In the genomic region with DNA sequence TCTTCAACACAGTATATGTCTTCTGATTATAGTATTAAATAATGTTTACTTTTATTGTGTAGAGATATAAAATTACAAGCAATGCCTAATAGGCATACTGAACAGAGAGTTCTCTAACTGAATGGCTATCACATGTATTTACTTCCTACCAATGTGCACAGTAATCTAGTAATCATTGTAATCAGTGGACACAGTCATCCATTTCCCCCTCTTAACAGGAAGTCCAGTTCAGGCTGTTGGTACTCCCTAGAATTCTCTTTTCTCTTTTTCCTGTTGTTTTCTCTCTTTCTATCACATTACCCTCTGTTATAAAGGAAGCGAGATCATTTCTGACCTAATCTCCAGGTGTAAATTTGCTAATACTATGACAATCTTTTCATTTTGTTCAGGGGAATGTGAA, we compare ENCODE assay signal across 19 cellular contexts.
DNase-seq lines count a peak whose midpoint lies in the region; ATAC-seq, FAIRE-seq and TF ChIP-seq lines count a peak whose summit lies in the region.
"Had no signal": no experiment of that assay in that cellular context is flagged by ENCODE, and none has a peak within 500 bp of the region (broad histone marks: within the 10 kb centered on the region; RNA-seq: fewer than 3 reads in every experiment).

No MANE protein-coding gene starts in this region.

- ATAC-seq in RWPE2 (ENCODE audit: low read depth) (no peak), omental fat pad (ENCODE audit: low FRiP score) (no peak), natural killer cell (no peak)
- ATAC-seq: K562, Right ventricle myocardium inferior had no signal

- H3K27me3 Mint-ChIP-seq in natural killer cell (ENCODE audit: low read depth in 2 of 2) = no peaks in the 10 kb centered on the region
- H3K27me3 Mint-ChIP-seq: CD4-positive, alpha-beta memory T cell had no signal

- no peak for TF ChIP-seq POLR2A in H54 (IDR thresholded peaks at IDR 0.05; ENCODE audit: low read depth, low read length)

- no peak overlapping the region for H3K9ac ChIP-seq in keratinocyte (ENCODE audit: control insufficient read depth, extremely low read depth, insufficient read depth, low read length)

- no peak overlapping the region for H3K27ac Mint-ChIP-seq in natural killer cell
- H3K27ac Mint-ChIP-seq: CD4-positive, alpha-beta memory T cell had no signal

- FAIRE-seq in H54 (lab: Jason Lieb, UNC) = peak; percentile 6
- FAIRE-seq in keratinocyte (lab: Jason Lieb, UNC) = peak; percentile 26
- FAIRE-seq: D721Med, K562 had no signal

- no peak overlapping the region for H3K4me3 Mint-ChIP-seq in natural killer cell
- H3K4me3 Mint-ChIP-seq: CD4-positive, alpha-beta memory T cell had no signal

- H3K9me3 ChIP-seq in RWPE2 (ENCODE audit: severe bottlenecking) = no peaks in the 10 kb centered on the region
- H3K9me3 ChIP-seq in keratinocyte (ENCODE audit: control insufficient read depth, low read depth, low read length) = no peaks in the 10 kb centered on the region
- H3K9me3 ChIP-seq: BE2C had no signal

- dilution Hi-C loops in keratinocyte (cut with MboI; ENCODE audit: extremely low pct_ligation_motif_present, low sequenced_read_pairs) = no loop called here

- H3K79me2 ChIP-seq in keratinocyte (ENCODE audit: control insufficient read depth, insufficient read depth, low read length) = no peaks in the 10 kb centered on the region

- peak overlapping the region; percentile 100 for H3K27ac ChIP-seq in RWPE2 (ENCODE audit: poor library complexity, severe bottlenecking)
- H3K27ac ChIP-seq in keratinocyte (ENCODE audit: control insufficient read depth, insufficient read depth, low read length) = peak overlapping the region; percentile 30

- no peaks in the 10 kb centered on the region for H3K9me1 ChIP-seq in keratinocyte (ENCODE audit: control insufficient read depth, extremely low read depth, insufficient read depth, low read length)

- H3K4me1 ChIP-seq in RWPE2 (ENCODE audit: insufficient read depth, poor library complexity, severe bottlenecking) (peaks cover 47% of the 10 kb centered on the region), keratinocyte (ENCODE audit: control insufficient read depth, extremely low read depth, insufficient read depth, low read length) (peaks cover 47% of the 10 kb centered on the region)

- peak overlapping the region; percentile 82 for H2AFZ ChIP-seq in keratinocyte (ENCODE audit: control insufficient read depth, low read length)

- H4K20me1 ChIP-seq in keratinocyte (ENCODE audit: control insufficient read depth, extremely low read depth, insufficient read depth, low read length) = no peaks in the 10 kb centered on the region

- peaks cover 2 to 11% of the 10 kb centered on the region in 2 donors for H3K9me3 Mint-ChIP-seq in natural killer cell

- peak overlapping the region; percentile 32 for H3K4me2 ChIP-seq in keratinocyte (ENCODE audit: control insufficient read depth, extremely low read depth, insufficient read depth, low read depth, low read length)

- H3K4me1 Mint-ChIP-seq in natural killer cell = no peaks in the 10 kb centered on the region
- H3K4me1 Mint-ChIP-seq: CD4-positive, alpha-beta memory T cell had no signal

- H3K27me3 ChIP-seq in RWPE2 (ENCODE audit: insufficient read depth, poor library complexity, severe bottlenecking) (no peaks in the 10 kb centered on the region), keratinocyte (ENCODE audit: control insufficient read depth, extremely low read depth, insufficient read depth, low read length) (no peaks in the 10 kb centered on the region)
- H3K27me3 ChIP-seq: BE2C had no signal

- DNase-seq in H54 (ENCODE audit: insufficient read length, low spot score) = no peak
- DNase-seq in RWPE2 (ENCODE audit: low spot score) = no peak
- peak; percentile 32 to 77 for DNase-seq in dermis microvascular lymphatic vessel endothelial cell (ENCODE audit: low read depth in 2 of 2)
- DNase-seq in keratinocyte (ENCODE audit: low read depth, low spot score) = no peak
- DNase-seq in omental fat pad (ENCODE audit: low spot score) = no peak
- no peak for DNase-seq in natural killer cell
- DNase-seq in stimulated activated CD4-positive, alpha-beta T cell treated with anti-CD3 and anti-CD28 coated beads, Interleukin-4, amount 100 ng/mL, for 1 hour = no peak
- DNase-seq in activated T-cell treated with anti-CD3 and anti-CD28 coated beads, Interleukin-2, amount 50 U/mL, for 1 hour = no peak
- DNase-seq: BE2C; CD4-positive, alpha-beta memory T cell; DMS79 treated with DMSO at 0.1 percent for 48 hours; NCI-H1048; NCI-H2107; NCI-H345; NCI-H69; NK-92 treated with Interleukin-12 subunit alpha and Interleukin-12 subunit beta, amount 100 ng/mL, for 24 hours had no signal

- H3K4me3 ChIP-seq in RWPE2 (ENCODE audit: severe bottlenecking) (no peak overlapping the region), keratinocyte (ENCODE audit: control insufficient read depth in 2 of 3, extremely low read depth in 1 of 3, insufficient read depth in 2 of 3, low read depth in 1 of 3, low read length in 3 of 3) (no peak overlapping the region)
- H3K4me3 ChIP-seq: K562 had no signal

- H3K36me3 ChIP-seq in RWPE2 (ENCODE audit: low read depth) = no peaks in the 10 kb centered on the region
- H3K36me3 ChIP-seq in keratinocyte (ENCODE audit: control insufficient read depth in 2 of 2, extremely low read depth in 1 of 2, insufficient read depth in 2 of 2, low read length in 2 of 2) = no peaks in the 10 kb centered on the region
- H3K36me3 ChIP-seq: BE2C had no signal

- intact Hi-C loops in natural killer cell (cut with micrococcal nuclease) = no loop called here

- TF ChIP-seq CTCF in RWPE2 (IDR thresholded peaks at IDR 0.05; ENCODE audit: poor library complexity, severe bottlenecking) = no peak
- TF ChIP-seq CTCF in keratinocyte (optimal IDR thresholded peaks at IDR 0.05 in 1 of 3, IDR thresholded peaks at IDR 0.05 in 1 of 3, conservative IDR thresholded peaks at IDR 0.05 in 1 of 3; ENCODE audit: extremely low read depth in 1 of 3, insufficient read depth in 2 of 3, low read length in 3 of 3) = no peak
- no peak for TF ChIP-seq CTCF in omental fat pad (IDR thresholded peaks at IDR 0.05)
- no peak for TF ChIP-seq CTCF in natural killer cell (IDR thresholded peaks at IDR 0.05)

- no peaks in the 10 kb centered on the region for H3K36me3 Mint-ChIP-seq in natural killer cell
- H3K36me3 Mint-ChIP-seq: CD4-positive, alpha-beta memory T cell had no signal

Comparison
In these comparisons a context has a peak if more than half of its experiments do, and no peak if none do; other contexts are left out.
1. DNase-seq: peak in dermis microvascular lymphatic vessel endothelial cell (2 of 2); none in H54 (single experiment), RWPE2 (single experiment), keratinocyte (single experiment), omental fat pad (single experiment), natural killer cell (single experiment), stimulated activated CD4-positive, alpha-beta T cell treated with anti-CD3 and anti-CD28 coated beads, Interleukin-4, amount 100 ng/mL, for 1 hour (single experiment) and activated T-cell treated with anti-CD3 and anti-CD28 coated beads, Interleukin-2, amount 50 U/mL, for 1 hour (single experiment).